ENCODE assay signal across 15 cellular contexts in genomic region chr6:11218477-11218826, GRCh38. TPM values are rescaled to one million over a fixed set of nuclear protein-coding genes. Genes with fewer than 3 reads are reported as not detected.
DNase-seq lines count a peak whose midpoint lies in the region; ATAC-seq, FAIRE-seq and TF ChIP-seq lines count a peak whose summit lies in the region.
"Had no signal": no experiment of that assay in that cellular context is flagged by ENCODE, and none has a peak within 500 bp of the region (broad histone marks: within the 10 kb centered on the region; RNA-seq: fewer than 3 reads in every experiment).

No MANE protein-coding gene starts in this region.

- H3K9me3 Mint-ChIP-seq in Caco-2 (ENCODE audit: unreplicated experiment) (no peaks in the 10 kb centered on the region), astrocyte (ENCODE audit: unreplicated experiment) (peaks cover 4% of the 10 kb centered on the region)
- H3K9me3 Mint-ChIP-seq: CD4-positive, alpha-beta memory T cell; IgD-negative memory B cell had no signal

- H4K20me1 ChIP-seq in astrocyte (ENCODE audit: insufficient read depth, low read length) (peaks cover 60% of the 10 kb centered on the region), HepG2 (ENCODE audit: insufficient read depth, low read length) (peaks cover 98% of the 10 kb centered on the region)

- peak overlapping the region; percentile 61 for H3K9ac ChIP-seq in astrocyte (ENCODE audit: low read length)
- peak overlapping the region; percentile 61 for H3K9ac ChIP-seq in HepG2 (ENCODE audit: insufficient read depth, low read depth, low read length)

- no peak for TF ChIP-seq RAD21 in HepG2 (CRISPR knock-in tag; IDR thresholded peaks at IDR 0.05)

- 6% methylated on average over 2 of the region's 2 CpGs for WGBS in HepG2 (ENCODE audit: low lambda C conversion rate)
- 20 to 74% methylated on average over 2 of the region's 2 CpGs for whole genome bisulfite sequencing in sigmoid colon, 2 donors

- peak overlapping the region; percentile 55 for H3K27ac ChIP-seq in astrocyte (ENCODE audit: low read depth, low read length)
- H3K27ac ChIP-seq in HepG2 (ENCODE audit: extremely low read length, insufficient read depth, low read length), result peak overlapping the region; percentile 85
- H3K27ac ChIP-seq in sigmoid colon, result peak overlapping the region; percentile 79 to 86 (median 80)

- intact Hi-C loops in Caco-2 (cut with micrococcal nuclease; ENCODE audit: unreplicated experiment), result loop anchor here (5.0 kb wide), 1 partner anchor 124 kb away; no protein-coding TSS in a partner anchor
- intact Hi-C loops in HepG2 (cut with micrococcal nuclease; ENCODE audit: unreplicated experiment), result loop anchor here (1.0 to 5.0 kb wide), 7 partner anchors 11 to 279 kb away; partner anchors contain the start of gene NEDD9
- intact Hi-C loops in sigmoid colon (cut with DNase I), result no loop called here

- peaks cover 99% of the 10 kb centered on the region for H3K79me2 ChIP-seq in astrocyte (ENCODE audit: insufficient read depth, low read length)
- peaks cover 99% of the 10 kb centered on the region for H3K79me2 ChIP-seq in HepG2 (ENCODE audit: insufficient read depth, low read length)

- H3K4me3 ChIP-seq in Caco-2 (ENCODE audit: low read depth, low read length) (no peak overlapping the region), astrocyte (ENCODE audit: insufficient read depth, low read depth, low read length) (no peak overlapping the region), HepG2 (replicated peaks in 1 of 3; ENCODE audit: insufficient read depth in 1 of 3, low read depth in 2 of 3, low read length in 3 of 3) (peak overlapping the region in 2 of 3 experiments; percentile 5 to 54; a peak in 2 of 6 replicates), sigmoid colon (no peak overlapping the region)

- in situ Hi-C loops in HepG2 (cut with HindIII; ENCODE audit: extremely low pct_ligation_motif_present, low pct_unique_long_range_greater_than_20kb), result no loop called here

- no peak for TF ChIP-seq CTCF in Caco-2 (IDR thresholded peaks at IDR 0.05; ENCODE audit: insufficient read depth in 1 of 2, low read depth in 1 of 2, low read length in 1 of 2, severe bottlenecking in 1 of 2, unreplicated experiment in 1 of 2)
- TF ChIP-seq CTCF in astrocyte (IDR thresholded peaks at IDR 0.05; ENCODE audit: insufficient read depth, low read depth, low read length), result no peak
- no peak for TF ChIP-seq CTCF in HepG2 (CRISPR knock-in tag; IDR thresholded peaks at IDR 0.05)
- no peak for TF ChIP-seq CTCF in sigmoid colon (IDR thresholded peaks at IDR 0.05)

- FAIRE-seq in astrocyte (lab: Jason Lieb, UNC), result no peak
- no peak for FAIRE-seq in HepG2 (lab: Jason Lieb, UNC)
- FAIRE-seq: G401.6 had no signal

- peak overlapping the region; percentile 49 for H3K4me2 ChIP-seq in astrocyte (ENCODE audit: low read length)
- peak overlapping the region; percentile 79 for H3K4me2 ChIP-seq in HepG2 (ENCODE audit: low read depth, low read length)

- CTCF ChIA-PET in Caco-2 (lab: Charles Lee) (interaction anchor here (1.8 kb wide), 1 partner anchor 14 kb away, joined by 5 read pairs; the partner anchor contains the start of gene NEDD9), HepG2 (lab: Yijun Ruan, JAX; ENCODE audit: low intra/inter-chr PET ratio, low total read pairs) (interaction anchor here (1.5 kb wide), 1 partner anchor 278 kb away, joined by 6 read pairs; no protein-coding TSS in a partner anchor)

- DNase-seq in Caco-2, result no peak
- DNase-seq in astrocyte (ENCODE audit: low read depth), result no peak
- no peak for DNase-seq in HepG2 (ENCODE audit: low spot score)
- no peak for DNase-seq in sigmoid colon
- no peak for DNase-seq in iPS-NIHi11 (ENCODE audit: low spot score)
- DNase-seq in inferior parietal cortex (ENCODE audit: extremely low spot score), result no peak
- no peak for DNase-seq in COLO668 (lab: John Stamatoyannopoulos, UW; ENCODE audit: unreplicated experiment)
- DNase-seq: activated CD8-positive, alpha-beta memory T cell treated with anti-CD3 and anti-CD28 coated beads, Interleukin-2, amount 50 U/mL, for 4 hours; CD4-positive, alpha-beta memory T cell; erythroblast; NCI-H526; stimulated activated CD4-positive, alpha-beta T cell treated with anti-CD3 and anti-CD28 coated beads, Interleukin-2, amount 100 ng/mL, for 48 hours had no signal

- H3K36me3 Mint-ChIP-seq in Caco-2 (ENCODE audit: insufficient read depth, unreplicated experiment) (peaks cover 92% of the 10 kb centered on the region), astrocyte (ENCODE audit: low read depth, unreplicated experiment) (peaks cover 33% of the 10 kb centered on the region)

- H3K4me1 ChIP-seq in Caco-2, result peaks cover 32% of the 10 kb centered on the region
- H3K4me1 ChIP-seq in astrocyte (ENCODE audit: insufficient read depth, low read length), result peaks cover 58% of the 10 kb centered on the region
- H3K4me1 ChIP-seq in HepG2 (ENCODE audit: insufficient read depth, low read length), result peaks cover 100% of the 10 kb centered on the region
- peaks cover 0 to 74% (median 53%) of the 10 kb centered on the region in 4 donors for H3K4me1 ChIP-seq in sigmoid colon

- no peaks in the 10 kb centered on the region for H3K36me3 ChIP-seq in Caco-2 (ENCODE audit: control insufficient read depth, insufficient read depth, low read length)
- peaks cover 16% of the 10 kb centered on the region for H3K36me3 ChIP-seq in astrocyte (ENCODE audit: insufficient read depth, low read length)
- peaks cover 32 to 87% of the 10 kb centered on the region in 2 experiments for H3K36me3 ChIP-seq in HepG2 (replicated peaks in 1 of 2; ENCODE audit: control insufficient read depth in 1 of 2, insufficient read depth in 2 of 2, low read length in 2 of 2)
- no peaks in the 10 kb centered on the region for H3K36me3 ChIP-seq in sigmoid colon

- no peak for ATAC-seq in HepG2
- no peak for ATAC-seq in GM18907 (IDR thresholded peaks at IDR 0.05; ENCODE audit: unreplicated experiment)

- POLR2A ChIA-PET in Caco-2 (lab: Charles Lee), result no interaction called here
- POLR2A ChIA-PET in HepG2 (lab: Yijun Ruan, JAX), result interaction anchor here (0.9 to 7.7 kb wide), 8 partner anchors 11 to 149 kb away, joined by 3 to 106 read pairs (median 10); partner anchors contain the start of gene NEDD9

- no peaks in the 10 kb centered on the region for H3K9me3 ChIP-seq in Caco-2
- H3K9me3 ChIP-seq in astrocyte (ENCODE audit: insufficient read depth, low read depth, low read length), result no peaks in the 10 kb centered on the region
- no peaks in the 10 kb centered on the region for H3K9me3 ChIP-seq in HepG2 (ENCODE audit: low read length)
- no peaks in the 10 kb centered on the region for H3K9me3 ChIP-seq in sigmoid colon

- TF ChIP-seq EP300 in HepG2 (IDR thresholded peaks at IDR 0.05; ENCODE audit: low read depth in 2 of 2, low read length in 2 of 2), result no peak
- TF ChIP-seq EP300 in HepG2 (CRISPR knock-in tag; IDR thresholded peaks at IDR 0.05; ENCODE audit: borderline replicate concordance), result no peak
- no peak for TF ChIP-seq EP300 in sigmoid colon (IDR thresholded peaks at IDR 0.05)

- H3K27me3 ChIP-seq in Caco-2 (replicated peaks; ENCODE audit: control insufficient read depth, insufficient read depth, low read length) (no peaks in the 10 kb centered on the region), astrocyte (ENCODE audit: insufficient read depth, low read length) (no peaks in the 10 kb centered on the region), HepG2 (ENCODE audit: control insufficient read depth in 1 of 2, insufficient read depth in 2 of 2, low read length in 2 of 2) (no peaks in the 10 kb centered on the region), sigmoid colon (no peaks in the 10 kb centered on the region)

- H3K27me3 Mint-ChIP-seq in Caco-2 (ENCODE audit: insufficient read depth, unreplicated experiment) (no peaks in the 10 kb centered on the region), astrocyte (ENCODE audit: low read depth, unreplicated experiment) (no peaks in the 10 kb centered on the region)
- H3K27me3 Mint-ChIP-seq: CD4-positive, alpha-beta memory T cell; IgD-negative memory B cell had no signal

- TF ChIP-seq POLR2A in HepG2 (IDR thresholded peaks at IDR 0.05; ENCODE audit: insufficient read depth in 1 of 2, low read depth in 2 of 2, low read length in 2 of 2) (no peak), sigmoid colon (IDR thresholded peaks at IDR 0.05) (no peak)

- BruUV-seq in Caco-2 (replicated peaks; lab: Mats Ljungman, UMichigan) (no TSS peak), HepG2 (replicated peaks; lab: Mats Ljungman, UMichigan) (TSS peak; percentile 0)

- H2AFZ ChIP-seq in astrocyte (ENCODE audit: low read depth, low read length) (no peak overlapping the region), HepG2 (ENCODE audit: low read length) (no peak overlapping the region)

- H3K4me3 Mint-ChIP-seq in Caco-2 (ENCODE audit: unreplicated experiment), result peak overlapping the region; percentile 29
- no peak overlapping the region for H3K4me3 Mint-ChIP-seq in astrocyte (ENCODE audit: unreplicated experiment)
- H3K4me3 Mint-ChIP-seq: IgD-negative memory B cell had no signal

- peaks cover 34% of the 10 kb centered on the region for H3K4me1 Mint-ChIP-seq in Caco-2 (ENCODE audit: low read depth, unreplicated experiment)
- peaks cover 44% of the 10 kb centered on the region for H3K4me1 Mint-ChIP-seq in astrocyte (ENCODE audit: low read depth, unreplicated experiment)

- H3K27ac Mint-ChIP-seq in Caco-2 (ENCODE audit: unreplicated experiment) (peak overlapping the region; percentile 69), astrocyte (ENCODE audit: unreplicated experiment) (no peak overlapping the region)

RNA-seq across cellular contexts. Expression of gene NEDD9, which starts 14.0 kb away (rescaled TPM):
- total RNA-seq in Caco-2 (2022), result 33.2 and 36.2 TPM in 2 replicates
- total RNA-seq in astrocyte, result 37.3 and 39.6 TPM in 2 replicates
- total RNA-seq in HepG2 (2016; rRNA removed; fragmentation: Illumina TruSeq; extraction: Trizol), result 27.1 and 31.4 TPM in 2 replicates
- 3.1 and 3.2 TPM in 2 replicates for total RNA-seq in HepG2 (2016; cell fraction: cytosol; rRNA removed; fragmentation: Illumina TruSeq; extraction: Trizol; ENCODE audit: low read depth)
- 25.2 and 29.8 TPM in 2 replicates for total RNA-seq in HepG2 (2016; cell fraction: insoluble cytoplasmic fraction; rRNA removed; fragmentation: Illumina TruSeq; extraction: Trizol)
- total RNA-seq in HepG2 (2016; cell fraction: membrane; rRNA removed; fragmentation: Illumina TruSeq; extraction: Trizol), result 11.6 and 12.3 TPM in 2 replicates
- total RNA-seq in HepG2 (2016; cell fraction: nucleus; rRNA removed; fragmentation: Illumina TruSeq; extraction: Trizol), result 24.2 and 25.4 TPM in 2 replicates
- 363 and 389 TPM in 2 replicates for polyA plus RNA-seq in HepG2 (2011; rRNA removed)
- 249 and 284 TPM in 2 replicates for polyA plus RNA-seq in HepG2 (2011; cell fraction: cytosol; rRNA removed)
- polyA plus RNA-seq in HepG2 (2011; cell fraction: nucleus; rRNA removed), result 241 and 254 TPM in 2 replicates
- polyA plus RNA-seq in HepG2 (2012), result 141 and 166 TPM in 2 replicates
- polyA plus RNA-seq in HepG2 (2016; cell fraction: cytosol; fragmentation: Illumina TruSeq; extraction: Trizol; ENCODE audit: low read depth), result 1.5 and 2.0 TPM in 2 replicates
- 26.5 and 29.0 TPM in 2 replicates for polyA plus RNA-seq in HepG2 (2016; cell fraction: insoluble cytoplasmic fraction; fragmentation: Illumina TruSeq; extraction: Trizol; ENCODE audit: low read depth)
- 4.0 and 4.8 TPM in 2 replicates for polyA plus RNA-seq in HepG2 (2016; cell fraction: membrane; fragmentation: Illumina TruSeq; extraction: Trizol; ENCODE audit: low read depth)
- polyA plus RNA-seq in HepG2 (2016; cell fraction: nucleus; fragmentation: Illumina TruSeq; extraction: Trizol; ENCODE audit: insufficient read depth, low read depth), result 28.0 and 29.7 TPM in 2 replicates
- polyA minus RNA-seq in HepG2 (2011; rRNA and poly(A)+ RNA removed; ENCODE audit: low replicate concordance), result 3.4 and 577 TPM in 2 replicates
- polyA minus RNA-seq in HepG2 (2011; cell fraction: cytosol; rRNA and poly(A)+ RNA removed), result 263 and 295 TPM in 2 replicates
- 268 and 334 TPM in 2 replicates for polyA minus RNA-seq in HepG2 (2011; cell fraction: nucleus; rRNA and poly(A)+ RNA removed)
- 10 to 100 TPM; 13.8 to 21.4 (median 20.0) TPM for total RNA-seq in sigmoid colon
- polyA plus RNA-seq in sigmoid colon, result 10 to 100 TPM; 20.5 to 42.5 (median 23.4) TPM

Comparison
In these comparisons a context has a peak if more than half of its experiments do, and no peak if none do; other contexts are left out.
1. H3K4me3 ChIP-seq: peak in HepG2 (2 of 3); none in Caco-2 (single experiment), astrocyte (single experiment) and sigmoid colon (0 of 4).
2. Peak in every context shown above with its lines, with median percentiles within 50 percentile points of each other: H3K27ac ChIP-seq.